8 cellular contexts compared by ENCODE assay signal in the genomic region with DNA sequence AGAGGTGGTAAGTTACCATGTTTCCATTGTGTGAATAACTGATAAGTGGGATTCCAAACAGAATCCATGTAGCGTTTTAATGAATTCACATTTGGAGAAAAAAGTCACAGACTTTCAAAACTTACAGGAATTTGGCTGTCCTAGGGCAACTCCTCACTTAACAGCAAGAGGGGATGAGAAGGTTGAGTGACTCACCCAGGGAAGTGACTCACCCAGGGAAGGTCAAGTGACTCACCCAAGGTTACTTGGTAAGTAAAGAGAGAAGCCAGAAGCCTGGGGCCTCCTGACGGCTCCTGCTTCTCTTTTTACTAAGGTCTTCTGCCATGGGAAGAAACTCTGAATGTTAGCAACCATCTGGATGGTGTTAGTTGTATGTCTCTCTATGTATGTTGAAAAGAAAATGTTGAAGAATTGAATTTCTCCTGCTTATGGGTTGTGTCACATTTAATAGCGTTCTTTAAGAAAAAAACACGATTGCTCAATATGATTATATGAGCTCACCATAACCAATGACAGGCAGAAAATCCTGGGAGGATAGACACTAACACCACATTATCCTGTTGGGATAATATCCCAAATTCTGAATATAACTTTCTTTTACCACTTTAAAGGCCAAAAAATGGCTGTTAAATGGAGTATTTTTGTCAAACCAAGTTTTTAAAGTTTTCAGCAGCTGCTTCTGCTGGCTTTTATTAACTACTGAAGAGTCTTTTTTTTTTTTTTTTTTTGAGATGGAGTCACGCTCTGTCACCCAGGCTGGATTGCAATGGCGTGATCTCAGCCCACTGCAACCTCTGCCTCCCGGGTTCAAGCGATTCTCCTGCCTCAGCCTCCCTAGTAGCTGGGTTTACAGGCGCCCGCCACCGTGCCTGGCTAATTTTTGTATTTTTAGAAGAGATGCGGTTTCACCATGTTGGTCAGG.
DNase-seq lines count a peak whose midpoint lies in the region; ATAC-seq and TF ChIP-seq lines count a peak whose summit lies in the region.

No MANE protein-coding gene starts in this region.

- H3K4me3 ChIP-seq in GM12864 (ENCODE audit: low read depth, low read length) (no peak overlapping the region), SK-N-MC (peak overlapping the region; percentile 13; the same call in 1 of the 2 replicates), ascending aorta (no peak overlapping the region), prostate gland (no peak overlapping the region)

- ATAC-seq in HG03196 (IDR thresholded peaks at IDR 0.05; ENCODE audit: unreplicated experiment), result peak; percentile 76

- WGBS in prostate gland, result 84% methylated on average over 12 of the region's 12 CpGs

- DNase-seq in GM12864 (ENCODE audit: low read depth) (peak; percentile 34), SK-N-MC (ENCODE audit: low read depth, low spot score) (peak; percentile 52), ascending aorta (ENCODE audit: low spot score in 2 of 2) (peak; percentile 70 to 93), inferior parietal cortex (ENCODE audit: extremely low spot score) (peak; percentile 14), prostate gland (ENCODE audit: low spot score) (no peak), NCI-H1930 (lab: John Stamatoyannopoulos, UW) (no peak)
- DNase-seq in stimulated activated CD4-positive, alpha-beta T cell treated with anti-CD3 and anti-CD28 coated beads, Interleukin-1b, Interleukin-23, amount 100 ng/mL, for 48 hours, result peak; percentile 79

- peak overlapping the region; percentile 83 for H3K27ac ChIP-seq in SK-N-MC
- H3K27ac ChIP-seq in ascending aorta, result peak overlapping the region; percentile 26 to 52
- no peak overlapping the region for H3K27ac ChIP-seq in prostate gland

- intact Hi-C loops in ascending aorta (cut with DNase I), result no loop called here
- intact Hi-C loops in prostate gland (cut with DNase I), result no loop called here

- H3K4me1 ChIP-seq in ascending aorta, result peaks cover 0 to 2% of the 10 kb centered on the region in 2 donors
- H3K4me1 ChIP-seq in prostate gland (replicated peaks), result no peaks in the 10 kb centered on the region

- TF ChIP-seq CTCF in GM12864 (IDR thresholded peaks at IDR 0.05; ENCODE audit: low read depth, low read length, missing control alignments), result no peak
- TF ChIP-seq CTCF in ascending aorta (IDR thresholded peaks at IDR 0.05), result no peak
- no peak for TF ChIP-seq CTCF in prostate gland (IDR thresholded peaks at IDR 0.05)

- no peaks in the 10 kb centered on the region for H3K9me3 ChIP-seq in SK-N-MC (ENCODE audit: low read depth, low read length)
- H3K9me3 ChIP-seq in ascending aorta, result no peaks in the 10 kb centered on the region
- no peaks in the 10 kb centered on the region for H3K9me3 ChIP-seq in prostate gland

- TF ChIP-seq POLR2A in prostate gland (IDR thresholded peaks at IDR 0.05), result no peak

- H3K36me3 ChIP-seq in SK-N-MC (ENCODE audit: insufficient read depth, low read length) (0 out of 2 replicates have a peak, but pooled peaks cover 2% of the 10 kb centered on the region), ascending aorta (peaks cover 0 to 2% of the 10 kb centered on the region in 2 donors), prostate gland (no peaks in the 10 kb centered on the region)

- H3K9ac ChIP-seq in SK-N-MC (ENCODE audit: insufficient read length), result no peak overlapping the region

- H3K27me3 ChIP-seq in ascending aorta, result no peaks in the 10 kb centered on the region
- H3K27me3 ChIP-seq in prostate gland (replicated peaks; ENCODE audit: insufficient read depth), result no peaks in the 10 kb centered on the region

Comparison
In these comparisons a context has a peak if more than half of its experiments do, and no peak if none do; other contexts are left out.
1. DNase-seq: peak in GM12864 (single experiment), SK-N-MC (single experiment), ascending aorta (2 of 2), inferior parietal cortex (single experiment) and stimulated activated CD4-positive, alpha-beta T cell treated with anti-CD3 and anti-CD28 coated beads, Interleukin-1b, Interleukin-23, amount 100 ng/mL, for 48 hours (single experiment); none in prostate gland (single experiment) and NCI-H1930 (0 of 2).
2. H3K27ac ChIP-seq: peak in SK-N-MC (single experiment) and ascending aorta (2 of 2); none in prostate gland (0 of 2).